8 cellular contexts compared by ENCODE assay signal in the genomic region with DNA sequence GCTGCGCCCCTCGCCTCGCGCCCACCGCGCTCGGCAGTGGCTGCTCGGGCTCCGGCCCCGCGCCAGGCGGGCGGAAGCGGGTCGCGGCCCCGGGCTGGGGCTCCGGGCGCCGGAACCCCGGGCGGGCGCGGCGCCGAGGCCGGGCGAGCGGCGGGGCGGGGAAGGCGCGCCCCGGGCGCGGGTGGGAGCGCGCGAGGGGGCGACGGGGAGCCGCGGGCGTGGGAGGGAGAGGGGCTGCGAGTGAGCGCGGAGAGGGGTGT. TPM values are rescaled to one million over a fixed set of nuclear protein-coding genes. Genes with fewer than 3 reads are reported as not detected.
DNase-seq lines count a peak whose midpoint lies in the region; ATAC-seq, FAIRE-seq and TF ChIP-seq lines count a peak whose summit lies in the region.

No MANE protein-coding gene starts in this region.

- H3K27ac ChIP-seq in IMR-90 (ENCODE audit: insufficient read depth, low read length) (peak overlapping the region; percentile 72), osteoblast (ENCODE audit: low read depth, low read length) (peak overlapping the region; percentile 54)
- no peak overlapping the region for H3K27ac ChIP-seq in effector memory CD4-positive, alpha-beta T cell (ENCODE audit: insufficient read depth, low read length, poor library complexity, severe bottlenecking)

- H3K56ac ChIP-seq in IMR-90 (ENCODE audit: extremely low read depth, insufficient read depth, low read length), result no peak overlapping the region

- H3K4ac ChIP-seq in IMR-90 (ENCODE audit: low read depth, low read length), result peak overlapping the region; percentile 84

- DNase-seq in GM12891 (ENCODE audit: insufficient read length, low spot score), result peak; percentile 44
- no peak for DNase-seq in IMR-90
- DNase-seq in effector memory CD4-positive, alpha-beta T cell, result no peak
- DNase-seq in osteoblast (ENCODE audit: insufficient read length, low spot score, missing footprints), result no peak
- DNase-seq in pons (ENCODE audit: low spot score), result no peak
- DNase-seq in amniotic stem cell (lab: John Stamatoyannopoulos, UW), result no peak
- DNase-seq in GM20000 (ENCODE audit: low spot score), result no peak

- peak overlapping the region; percentile 85; the same call in 1 of the 2 replicates for H3K23ac ChIP-seq in IMR-90 (ENCODE audit: low read depth, low read length)

- peak overlapping the region; percentile 89 for H2AK9ac ChIP-seq in IMR-90 (replicated peaks; ENCODE audit: low read depth, low read length, poor library complexity)

- peak overlapping the region; percentile 87 for H2BK5ac ChIP-seq in IMR-90 (ENCODE audit: low read depth, low read length, poor library complexity, severe bottlenecking)

- TF ChIP-seq POLR2A in GM12891 (IDR thresholded peaks at IDR 0.05; ENCODE audit: low read depth, low read length) (no peak), IMR-90 (IDR thresholded peaks at IDR 0.05; ENCODE audit: low read depth, low read length) (no peak)

- H2AK5ac ChIP-seq in IMR-90 (ENCODE audit: low read depth, low read length), result no peak overlapping the region; the same call in 1 of the 2 replicates

- H3K4me1 ChIP-seq in IMR-90 (ENCODE audit: control insufficient read depth, insufficient read depth, low read length), result peaks cover 4% of the 10 kb centered on the region; the same call in 1 of the 2 replicates
- peaks cover 15% of the 10 kb centered on the region for H3K4me1 ChIP-seq in effector memory CD4-positive, alpha-beta T cell (ENCODE audit: control insufficient read depth, insufficient read depth, low read length, poor library complexity, severe bottlenecking)
- peaks cover 24% of the 10 kb centered on the region for H3K4me1 ChIP-seq in osteoblast (ENCODE audit: insufficient read depth, low read length)

- peak overlapping the region; percentile 44 for H2BK120ac ChIP-seq in IMR-90 (ENCODE audit: low read depth, low read length)

- dilution Hi-C loops in IMR-90 (cut with HindIII; ENCODE audit: low sequenced_read_pairs, unreplicated experiment), result no loop called here

- peak overlapping the region; percentile 11; the same call in 1 of the 2 replicates for H3K18ac ChIP-seq in IMR-90 (ENCODE audit: low read depth, low read length)

- no peaks in the 10 kb centered on the region for H3K9me3 ChIP-seq in IMR-90 (ENCODE audit: control insufficient read depth, insufficient read depth, low read length)
- no peaks in the 10 kb centered on the region for H3K9me3 ChIP-seq in effector memory CD4-positive, alpha-beta T cell (ENCODE audit: control insufficient read depth, low read length)
- no peaks in the 10 kb centered on the region for H3K9me3 ChIP-seq in osteoblast (ENCODE audit: low read depth, low read length)

- H3K4me3 ChIP-seq in IMR-90 (ENCODE audit: insufficient read depth, low read depth, low read length) (peak overlapping the region; percentile 84), osteoblast (ENCODE audit: insufficient read depth, low read length) (peak overlapping the region; percentile 80)
- peak overlapping the region; percentile 68 for H3K4me3 ChIP-seq in effector memory CD4-positive, alpha-beta T cell (ENCODE audit: insufficient read depth, low read depth, low read length, poor library complexity, severe bottlenecking)

- peaks cover 20 to 25% of the 10 kb centered on the region in 2 experiments for H3K79me1 ChIP-seq in IMR-90 (ENCODE audit: low read depth in 1 of 2, low read length in 2 of 2)

- H4K91ac ChIP-seq in IMR-90 (ENCODE audit: insufficient read depth, low read depth, low read length), result peak overlapping the region; percentile 66; the same call in 1 of the 2 replicates

- 7% methylated on average over 3 of the region's 47 CpGs; no CpG with 5 or more reads in 1 of the 2 experiments for WGBS in IMR-90 (ENCODE audit: extremely low coverage in 2 of 2, insufficient read length in 1 of 2), 2 experiments

- H2BK15ac ChIP-seq in IMR-90 (ENCODE audit: low read depth, low read length), result no peak overlapping the region

- FAIRE-seq in GM12891 (lab: Jason Lieb, UNC), result no peak

- in situ Hi-C loops in IMR-90 (cut with MboI; ENCODE audit: low sequenced_read_pairs), result no loop called here

- CTCF ChIA-PET in IMR-90 (lab: Yijun Ruan, JAX), result no interaction called here

- H4K5ac ChIP-seq in IMR-90 (ENCODE audit: low read depth, low read length), result no peak overlapping the region

- intact Hi-C loops in IMR-90 (cut with micrococcal nuclease), result loop anchor here (2.0 kb wide), 1 partner anchor 81 kb away; no protein-coding TSS in a partner anchor

- TF ChIP-seq CTCF in IMR-90 (conservative IDR thresholded peaks at IDR 0.05; ENCODE audit: low read depth, low read length) (no peak), osteoblast (IDR thresholded peaks at IDR 0.05; ENCODE audit: extremely low read depth, low read depth, low read length) (no peak), GM20000 (IDR thresholded peaks at IDR 0.05; ENCODE audit: extremely low read depth, missing control alignments) (no peak)

- H3K4me2 ChIP-seq in IMR-90 (ENCODE audit: low read depth, low read length) (peak overlapping the region; percentile 87), osteoblast (ENCODE audit: insufficient read depth, low read length) (peak overlapping the region; percentile 85)

- peak overlapping the region; percentile 29 for H3K9ac ChIP-seq in IMR-90 (ENCODE audit: low read depth, low read length)

- H4K8ac ChIP-seq in IMR-90 (ENCODE audit: low read depth in 2 of 2, low read length in 2 of 2), result peak overlapping the region in 1 of 2 experiments; percentile 11; a peak in 1 of 4 replicates

- BruUV-seq in IMR-90 (replicated peaks; lab: Mats Ljungman, UMichigan), result no TSS peak

- H4K20me1 ChIP-seq in IMR-90 (ENCODE audit: insufficient read depth, low read length), result peaks cover 19% of the 10 kb centered on the region; the same call in 1 of the 2 replicates
- no peaks in the 10 kb centered on the region for H4K20me1 ChIP-seq in osteoblast (ENCODE audit: insufficient read depth, low read length)

- H3K36me3 ChIP-seq in IMR-90 (ENCODE audit: control insufficient read depth, insufficient read depth, low read length), result 0 out of 2 replicates have a peak, but pooled peaks cover 3% of the 10 kb centered on the region
- H3K36me3 ChIP-seq in effector memory CD4-positive, alpha-beta T cell (ENCODE audit: control insufficient read depth, insufficient read depth, low read length), result no peaks in the 10 kb centered on the region
- H3K36me3 ChIP-seq in osteoblast (ENCODE audit: insufficient read depth, low read length), result no peaks in the 10 kb centered on the region

- H2AFZ ChIP-seq in IMR-90 (replicated peaks; ENCODE audit: low read length, poor library complexity) (peak overlapping the region; percentile 96), osteoblast (ENCODE audit: low read length) (peak overlapping the region; percentile 85)

- peaks cover 3% of the 10 kb centered on the region; the same call in 1 of the 2 replicates for H3K9me1 ChIP-seq in IMR-90 (ENCODE audit: insufficient read depth, low read length)

- H3K27me3 ChIP-seq in IMR-90 (ENCODE audit: control insufficient read depth, insufficient read depth, low read length), result no peaks in the 10 kb centered on the region
- peaks cover 37% of the 10 kb centered on the region for H3K27me3 ChIP-seq in effector memory CD4-positive, alpha-beta T cell (replicated peaks; ENCODE audit: control insufficient read depth, insufficient read depth, low read length, poor library complexity, severe bottlenecking)
- no peaks in the 10 kb centered on the region for H3K27me3 ChIP-seq in osteoblast (ENCODE audit: insufficient read depth, low read length)

- ATAC-seq in IMR-90 (ENCODE audit: low read depth) (no peak; the same call in 1 of the 2 replicates), GM19351 (IDR thresholded peaks at IDR 0.05; ENCODE audit: unreplicated experiment) (no peak)

- TF ChIP-seq RAD21 in IMR-90 (IDR thresholded peaks at IDR 0.05; ENCODE audit: low read length), result no peak

- H2BK20ac ChIP-seq in IMR-90 (ENCODE audit: low read depth, low read length), result no peak overlapping the region

- POLR2A ChIA-PET in IMR-90 (lab: Charles Lee; ENCODE audit: unreplicated experiment), result no interaction called here

- H3K79me2 ChIP-seq in osteoblast (ENCODE audit: insufficient read depth, low read length), result peaks cover 58% of the 10 kb centered on the region

- H3K14ac ChIP-seq in IMR-90 (replicated peaks; ENCODE audit: low read depth, low read length), result peak overlapping the region; percentile 75; the same call in 1 of the 2 replicates

TF ChIP-seq in GM12891, 5 proteins besides CTCF, POLR2A, EP300 and RAD21:
- TF ChIP-seq POU2F2 (IDR thresholded peaks at IDR 0.05; ENCODE audit: low read depth, low read length) (no peak), TAF1 (IDR thresholded peaks at IDR 0.05; ENCODE audit: low read depth, low read length) (no peak), PAX5 (IDR thresholded peaks at IDR 0.05; ENCODE audit: insufficient read depth, low read length, severe bottlenecking) (no peak)

TF ChIP-seq in IMR-90, 13 proteins besides CTCF, POLR2A, EP300 and RAD21 (continues in another document):
- no peak for TF ChIP-seq MXI1 (IDR thresholded peaks at IDR 0.05; ENCODE audit: borderline replicate concordance, low read depth, low read length)
- TF ChIP-seq RFX5 (IDR thresholded peaks at IDR 0.05; ENCODE audit: low read depth, low read length), result no peak
- no peak for TF ChIP-seq RCOR1 (IDR thresholded peaks at IDR 0.05; ENCODE audit: insufficient replicate concordance, low read length)
- TF ChIP-seq, protein P1, sequence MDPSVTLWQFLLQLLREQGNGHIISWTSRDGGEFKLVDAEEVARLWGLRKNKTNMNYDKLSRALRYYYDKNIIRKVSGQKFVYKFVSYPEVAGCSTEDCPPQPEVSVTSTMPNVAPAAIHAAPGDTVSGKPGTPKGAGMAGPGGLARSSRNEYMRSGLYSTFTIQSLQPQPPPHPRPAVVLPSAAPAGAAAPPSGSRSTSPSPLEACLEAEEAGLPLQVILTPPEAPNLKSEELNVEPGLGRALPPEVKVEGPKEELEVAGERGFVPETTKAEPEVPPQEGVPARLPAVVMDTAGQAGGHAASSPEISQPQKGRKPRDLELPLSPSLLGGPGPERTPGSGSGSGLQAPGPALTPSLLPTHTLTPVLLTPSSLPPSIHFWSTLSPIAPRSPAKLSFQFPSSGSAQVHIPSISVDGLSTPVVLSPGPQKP (IDR thresholded peaks at IDR 0.05; ENCODE audit: borderline replicate concordance, low read depth, low read length), result no peak
- TF ChIP-seq BHLHE40 (IDR thresholded peaks at IDR 0.05; ENCODE audit: low read depth, low read length), result no peak
- TF ChIP-seq SMC3 (IDR thresholded peaks at IDR 0.05; ENCODE audit: low read depth, low read length), result no peak
- no peak for TF ChIP-seq CHD1 (IDR thresholded peaks at IDR 0.05; ENCODE audit: low read depth, low read length)

RNA-seq across cellular contexts. Expression of a gene that starts 0.5 kb away (rescaled TPM):
- polyA plus RNA-seq in GM12891 (2012; ENCODE audit: low read depth, missing spikeins), result 0.06 TPM
- total RNA-seq in IMR-90 (2012; rRNA removed) (88.2 and 126 TPM in 2 replicates), osteoblast (80.4 and 81.8 TPM in 2 replicates)
- 20.3 and 23.4 TPM in 2 replicates for polyA plus RNA-seq in IMR-90 (2012; rRNA removed)
- 9.7 and 14.1 TPM in 2 replicates for polyA plus RNA-seq in IMR-90 (2012; cell fraction: cytosol; rRNA removed)
- polyA plus RNA-seq in IMR-90 (2012; cell fraction: nucleus; rRNA removed; ENCODE audit: low replicate concordance), result 15.6 and 47.0 TPM in 2 replicates
